ENCODE assay signal across 1 cellular context in genomic region chr11:69300124-69301032, GRCh38.
TF ChIP-seq lines count a peak whose summit lies in the region.

No MANE protein-coding gene starts in this region.

TF ChIP-seq in HEK293T, 16 proteins besides CTCF, POLR2A, EP300 and RAD21 (continued from another document):
- TF ChIP-seq ELF4 (IDR thresholded peaks at IDR 0.05) (no peak), ZNF384 (IDR thresholded peaks at IDR 0.05) (no peak), SUZ12 (IDR thresholded peaks at IDR 0.05) (no peak), L3MBTL2 (conservative IDR thresholded peaks at IDR 0.05) (no peak)
